In genomic region chr9:37455884-37456647, GRCh38 we compare ENCODE assay signal across 27 cellular contexts. TPM values are rescaled to one million over a fixed set of nuclear protein-coding genes. Genes with fewer than 3 reads are reported as not detected.
DNase-seq lines count a peak whose midpoint lies in the region; ATAC-seq and TF ChIP-seq lines count a peak whose summit lies in the region.
"Had no signal": no experiment of that assay in that cellular context is flagged by ENCODE, and none has a peak within 500 bp of the region (broad histone marks: within the 10 kb centered on the region; RNA-seq: fewer than 3 reads in every experiment).

No MANE protein-coding gene starts in this region.

- H3K9me3 ChIP-seq in naive thymus-derived CD4-positive, alpha-beta T cell (ENCODE audit: control insufficient read depth in 2 of 3, low read length in 3 of 3): no peaks in the 10 kb centered on the region
- no peaks in the 10 kb centered on the region for H3K9me3 ChIP-seq in mucosa of descending colon
- H3K9me3 ChIP-seq: ovary, thyroid gland, vagina had no signal

- no peaks in the 10 kb centered on the region for H3K27me3 ChIP-seq in naive thymus-derived CD4-positive, alpha-beta T cell (ENCODE audit: control insufficient read depth in 2 of 2, insufficient read depth in 2 of 2, low read length in 2 of 2)
- H3K27me3 ChIP-seq: brain microvascular endothelial cell, ovary, thyroid gland, vagina had no signal

- no peaks in the 10 kb centered on the region for H3K27me3 Mint-ChIP-seq in activated CD8-positive, alpha-beta memory T cell treated with anti-CD3 and anti-CD28 coated beads, Interleukin-2, amount 10 ng/mL, durations not matched to agents 7 days and 5 days
- H3K27me3 Mint-ChIP-seq in IgD-negative memory B cell: no peaks in the 10 kb centered on the region
- H3K27me3 Mint-ChIP-seq in central memory CD8-positive, alpha-beta T cell: no peaks in the 10 kb centered on the region
- H3K27me3 Mint-ChIP-seq in naive thymus-derived CD4-positive, alpha-beta T cell: no peaks in the 10 kb centered on the region
- H3K27me3 Mint-ChIP-seq in stimulated activated naive B cell treated with anti-CD40 and anti-IgM and Interleukin-4, amounts not matched to agents 10 μg/mL and 1 μg/mL and 100 μg/mL, for 72 hours: no peaks in the 10 kb centered on the region
- H3K27me3 Mint-ChIP-seq: CD8-positive, alpha-beta memory T cell had no signal

- CTCF ChIA-PET in activated CD8-positive, alpha-beta memory T cell treated with anti-CD3 and anti-CD28 coated beads, Interleukin-2, amount 10 ng/mL, durations not matched to agents 7 days and 5 days (lab: Charles Lee): interaction anchor here (2.2 kb wide), 1 partner anchor 45 kb away, joined by 4 read pairs; no protein-coding TSS in a partner anchor
- CTCF ChIA-PET in naive thymus-derived CD4-positive, alpha-beta T cell (lab: Charles Lee): no interaction called here

- no peaks in the 10 kb centered on the region for H3K36me3 ChIP-seq in naive thymus-derived CD4-positive, alpha-beta T cell (ENCODE audit: control insufficient read depth in 2 of 3, insufficient read depth in 3 of 3, low read length in 3 of 3)
- H3K36me3 ChIP-seq in mucosa of descending colon (ENCODE audit: low read depth): no peaks in the 10 kb centered on the region
- H3K36me3 ChIP-seq: brain microvascular endothelial cell, ovary, vagina had no signal

- no peak for TF ChIP-seq CTCF in mucosa of descending colon (IDR thresholded peaks at IDR 0.05)

- no peaks in the 10 kb centered on the region for H3K36me3 Mint-ChIP-seq in activated CD8-positive, alpha-beta memory T cell treated with anti-CD3 and anti-CD28 coated beads, Interleukin-2, amount 10 ng/mL, durations not matched to agents 7 days and 5 days
- no peaks in the 10 kb centered on the region for H3K36me3 Mint-ChIP-seq in IgD-negative memory B cell
- H3K36me3 Mint-ChIP-seq in central memory CD8-positive, alpha-beta T cell (ENCODE audit: insufficient read depth): peaks cover 2% of the 10 kb centered on the region
- H3K36me3 Mint-ChIP-seq in naive thymus-derived CD4-positive, alpha-beta T cell: peaks cover 3 to 13% (median 6%) of the 10 kb centered on the region in 5 donors
- peaks cover 20 to 27% of the 10 kb centered on the region in 2 donors for H3K36me3 Mint-ChIP-seq in stimulated activated naive B cell treated with anti-CD40 and anti-IgM and Interleukin-4, amounts not matched to agents 10 μg/mL and 1 μg/mL and 100 μg/mL, for 72 hours

- no peaks in the 10 kb centered on the region for H3K4me1 ChIP-seq in naive thymus-derived CD4-positive, alpha-beta T cell (ENCODE audit: control insufficient read depth in 2 of 2, insufficient read depth in 2 of 2, low read length in 2 of 2)
- peaks cover 15% of the 10 kb centered on the region for H3K4me1 ChIP-seq in mucosa of descending colon (ENCODE audit: low read depth)

- POLR2A ChIA-PET in naive thymus-derived CD4-positive, alpha-beta T cell (lab: Charles Lee): interaction anchor here (0.6 to 1.3 kb wide), 2 partner anchors 8 to 10 kb away, joined by 3 read pairs; no protein-coding TSS in a partner anchor

- intact Hi-C loops in naive thymus-derived CD4-positive, alpha-beta T cell (cut with micrococcal nuclease): no loop called here
- intact Hi-C loops in mucosa of descending colon (cut with DNase I, micrococcal nuclease): no loop called here

- H3K4me3 Mint-ChIP-seq in activated CD8-positive, alpha-beta memory T cell treated with anti-CD3 and anti-CD28 coated beads, Interleukin-2, amount 10 ng/mL, durations not matched to agents 7 days and 5 days: no peak overlapping the region
- H3K4me3 Mint-ChIP-seq in IgD-negative memory B cell: peak overlapping the region in 1 of 4 donors; percentile 77
- H3K4me3 Mint-ChIP-seq in central memory CD8-positive, alpha-beta T cell: no peak overlapping the region
- peak overlapping the region in 1 of 10 donors; percentile 7 for H3K4me3 Mint-ChIP-seq in naive thymus-derived CD4-positive, alpha-beta T cell
- H3K4me3 Mint-ChIP-seq in stimulated activated naive B cell treated with anti-CD40 and anti-IgM and Interleukin-4, amounts not matched to agents 10 μg/mL and 1 μg/mL and 100 μg/mL, for 72 hours: no peak overlapping the region
- H3K4me3 Mint-ChIP-seq: CD8-positive, alpha-beta memory T cell had no signal

- no peak for ATAC-seq in activated CD8-positive, alpha-beta memory T cell treated with anti-CD3 and anti-CD28 coated beads, Interleukin-2, amount 10 ng/mL, durations not matched to agents 7 days and 5 days
- ATAC-seq in central memory CD8-positive, alpha-beta T cell (replicated peaks; ENCODE audit: extremely low read depth, poor library complexity, severe bottlenecking): no peak
- no peak for ATAC-seq in naive thymus-derived CD4-positive, alpha-beta T cell
- ATAC-seq in stimulated activated naive B cell treated with anti-CD40 and anti-IgM and Interleukin-4, amounts not matched to agents 10 μg/mL and 1 μg/mL and 100 μg/mL, for 72 hours (replicated peaks): no peak
- no peak for ATAC-seq in mucosa of descending colon
- ATAC-seq: stimulated activated naive CD8-positive, alpha-beta T cell treated with anti-CD3 and anti-CD28 coated beads, Interleukin-15, Interleukin-2, amounts not matched to agents 100 U/mL and 50 U/mL, for 24 hours had no signal

- H3K4me3 ChIP-seq in naive thymus-derived CD4-positive, alpha-beta T cell (ENCODE audit: low read length): no peak overlapping the region
- H3K4me3 ChIP-seq in mucosa of descending colon: no peak overlapping the region
- H3K4me3 ChIP-seq: ovary, thyroid gland, vagina had no signal

- peak; percentile 19 for DNase-seq in activated CD8-positive, alpha-beta memory T cell treated with anti-CD3 and anti-CD28 coated beads for 24 hours
- no peak for DNase-seq in activated CD8-positive, alpha-beta memory T cell treated with anti-CD3 and anti-CD28 coated beads, Interleukin-2, amount 10 ng/mL, durations not matched to agents 7 days and 5 days
- no peak for DNase-seq in central memory CD8-positive, alpha-beta T cell (ENCODE audit: low spot score in 2 of 2)
- no peak for DNase-seq in naive thymus-derived CD4-positive, alpha-beta T cell
- DNase-seq in NCI-H524 (lab: John Stamatoyannopoulos, UW) (no peak), mucosa of descending colon (no peak)
- no peak for DNase-seq in stimulated activated naive B cell treated with anti-CD40 and anti-IgM and Interleukin-4, amounts not matched to agents 10 μg/mL and 1 μg/mL and 100 μg/mL, for 72 hours
- DNase-seq: activated CD4-positive, alpha-beta T cell treated with anti-CD3 and anti-CD28 coated beads, Interleukin-2, amount 50 U/mL, for 4 hours; activated CD8-positive, alpha-beta memory T cell treated with anti-CD3 and anti-CD28 coated beads, Interleukin-2, amount 50 U/mL, for 48 hours; activated naive CD4-positive, alpha-beta T cell treated with anti-CD3 and anti-CD28 coated beads, Interleukin-2, amount 50 U/mL, for 16 hours; brain microvascular endothelial cell; CD8-positive, alpha-beta memory T cell; DMS 273 treated with DMSO at 0.1 percent for 48 hours; EL; HCEC 1CT; hypothalamus; Kasumi-1; NCI-H1436; NCI-H345; NCI-H774; ovary; SIG-M5; stimulated activated naive CD8-positive, alpha-beta T cell treated with anti-CD3 and anti-CD28 coated beads, Interleukin-15, Interleukin-2, amounts not matched to agents 100 U/mL and 50 U/mL, for 24 hours; thyroid gland had no signal

- H3K4me1 Mint-ChIP-seq in activated CD8-positive, alpha-beta memory T cell treated with anti-CD3 and anti-CD28 coated beads, Interleukin-2, amount 10 ng/mL, durations not matched to agents 7 days and 5 days: peaks cover 9% of the 10 kb centered on the region
- H3K4me1 Mint-ChIP-seq in IgD-negative memory B cell: peaks cover 16 to 52% (median 46%) of the 10 kb centered on the region in 3 donors
- peaks cover 33% of the 10 kb centered on the region for H3K4me1 Mint-ChIP-seq in central memory CD8-positive, alpha-beta T cell
- peaks cover 30 to 78% (median 65%) of the 10 kb centered on the region in 7 donors for H3K4me1 Mint-ChIP-seq in naive thymus-derived CD4-positive, alpha-beta T cell
- H3K4me1 Mint-ChIP-seq in stimulated activated naive B cell treated with anti-CD40 and anti-IgM and Interleukin-4, amounts not matched to agents 10 μg/mL and 1 μg/mL and 100 μg/mL, for 72 hours: peaks cover 44 to 69% of the 10 kb centered on the region in 2 donors

- no peak overlapping the region for H3K27ac ChIP-seq in naive thymus-derived CD4-positive, alpha-beta T cell (ENCODE audit: low read depth, low read length)
- H3K27ac ChIP-seq: brain microvascular endothelial cell, ovary, thyroid gland, vagina had no signal

- no peak overlapping the region for H3K27ac Mint-ChIP-seq in activated CD8-positive, alpha-beta memory T cell treated with anti-CD3 and anti-CD28 coated beads, Interleukin-2, amount 10 ng/mL, durations not matched to agents 7 days and 5 days
- peak overlapping the region in 2 of 3 donors; percentile 25 to 92 for H3K27ac Mint-ChIP-seq in IgD-negative memory B cell
- peak overlapping the region; percentile 85 for H3K27ac Mint-ChIP-seq in central memory CD8-positive, alpha-beta T cell (ENCODE audit: low read depth)
- H3K27ac Mint-ChIP-seq in naive thymus-derived CD4-positive, alpha-beta T cell: peak overlapping the region in 6 of 9 donors; percentile 21 to 84 (median 47)
- no peak overlapping the region for H3K27ac Mint-ChIP-seq in stimulated activated naive B cell treated with anti-CD40 and anti-IgM and Interleukin-4, amounts not matched to agents 10 μg/mL and 1 μg/mL and 100 μg/mL, for 72 hours
- H3K27ac Mint-ChIP-seq: activated T-helper 2 cell treated with anti-CD3 and anti-CD28 coated beads, Interferon-gamma antibody, Interleukin-2, Interleukin-4, amounts not matched to agents 10 μg/mL and 5 μg/mL and 100 μg/mL, durations not matched to agents 14 hours and 24 hours and 36 hours had no signal

- H3K9me3 Mint-ChIP-seq in activated CD8-positive, alpha-beta memory T cell treated with anti-CD3 and anti-CD28 coated beads, Interleukin-2, amount 10 ng/mL, durations not matched to agents 7 days and 5 days (ENCODE audit: low read depth): no peaks in the 10 kb centered on the region
- H3K9me3 Mint-ChIP-seq in IgD-negative memory B cell: no peaks in the 10 kb centered on the region
- no peaks in the 10 kb centered on the region for H3K9me3 Mint-ChIP-seq in central memory CD8-positive, alpha-beta T cell
- H3K9me3 Mint-ChIP-seq in naive thymus-derived CD4-positive, alpha-beta T cell: no peaks in the 10 kb centered on the region
- no peaks in the 10 kb centered on the region for H3K9me3 Mint-ChIP-seq in stimulated activated naive B cell treated with anti-CD40 and anti-IgM and Interleukin-4, amounts not matched to agents 10 μg/mL and 1 μg/mL and 100 μg/mL, for 72 hours
- H3K9me3 Mint-ChIP-seq: activated T-helper 2 cell treated with anti-CD3 and anti-CD28 coated beads, Interferon-gamma antibody, Interleukin-2, Interleukin-4, amounts not matched to agents 10 μg/mL and 5 μg/mL and 100 μg/mL, durations not matched to agents 14 hours and 24 hours and 36 hours; CD8-positive, alpha-beta memory T cell had no signal

RNA-seq across cellular contexts. Expression of gene ZBTB5, which starts 9.2 kb away (rescaled TPM):
- total RNA-seq in activated CD8-positive, alpha-beta memory T cell treated with anti-CD3 and anti-CD28 coated beads, Interleukin-2, amount 10 ng/mL, durations not matched to agents 7 days and 5 days: 1 to 10 TPM; 9.7 TPM
- polyA plus RNA-seq in IgD-negative memory B cell: 1.1 TPM
- total RNA-seq in naive thymus-derived CD4-positive, alpha-beta T cell: 10 to 100 TPM in 4 of 5 experiments, 1 to 10 TPM in 1; 8.5 to 16.8 (median 14.8) TPM
- 1 to 10 TPM in 1 of 2 donors, under 1 TPM in 1; 0.60 to 1.4 TPM for polyA plus RNA-seq in naive thymus-derived CD4-positive, alpha-beta T cell
- total RNA-seq in mucosa of descending colon: 10 to 100 TPM in 1 of 3 donors, 1 to 10 TPM in 2; 7.8 to 11.9 (median 9.5) TPM

RNA-seq across cellular contexts. Expression of gene POLR1E, which starts 29.7 kb away (rescaled TPM):
- 10 to 100 TPM; 35.5 to 43.0 TPM for total RNA-seq in activated CD8-positive, alpha-beta memory T cell treated with anti-CD3 and anti-CD28 coated beads, Interleukin-2, amount 10 ng/mL, durations not matched to agents 7 days and 5 days
- polyA plus RNA-seq in IgD-negative memory B cell: 13.7 TPM
- 10 to 100 TPM; 24.7 to 40.0 (median 31.0) TPM for total RNA-seq in naive thymus-derived CD4-positive, alpha-beta T cell
- polyA plus RNA-seq in naive thymus-derived CD4-positive, alpha-beta T cell: 10 to 100 TPM; 20.7 to 22.7 TPM
- total RNA-seq in mucosa of descending colon: 10 to 100 TPM; 10.5 to 21.2 (median 11.2) TPM

RNA-seq across cellular contexts. Expression of gene GRHPR, which starts 33.6 kb away (rescaled TPM):
- 10 to 100 TPM; 59.3 to 65.6 TPM for total RNA-seq in activated CD8-positive, alpha-beta memory T cell treated with anti-CD3 and anti-CD28 coated beads, Interleukin-2, amount 10 ng/mL, durations not matched to agents 7 days and 5 days
- polyA plus RNA-seq in IgD-negative memory B cell: 84.6 TPM
- total RNA-seq in naive thymus-derived CD4-positive, alpha-beta T cell: 10 to 100 TPM; 33.2 to 58.6 (median 53.1) TPM
- 10 to 100 TPM; 78.1 to 94.7 TPM for polyA plus RNA-seq in naive thymus-derived CD4-positive, alpha-beta T cell
- total RNA-seq in mucosa of descending colon: 10 to 100 TPM; 63.0 to 81.3 (median 79.5) TPM

Comparison
In these comparisons a context has a peak if more than half of its experiments do, and no peak if none do; other contexts are left out.
1. H3K27ac Mint-ChIP-seq: peak in IgD-negative memory B cell (2 of 3), central memory CD8-positive, alpha-beta T cell (single experiment) and naive thymus-derived CD4-positive, alpha-beta T cell (6 of 9); none in activated CD8-positive, alpha-beta memory T cell treated with anti-CD3 and anti-CD28 coated beads, Interleukin-2, amount 10 ng/mL, durations not matched to agents 7 days and 5 days (single experiment) and stimulated activated naive B cell treated with anti-CD40 and anti-IgM and Interleukin-4, amounts not matched to agents 10 μg/mL and 1 μg/mL and 100 μg/mL, for 72 hours (single experiment).